In the genomic region with DNA sequence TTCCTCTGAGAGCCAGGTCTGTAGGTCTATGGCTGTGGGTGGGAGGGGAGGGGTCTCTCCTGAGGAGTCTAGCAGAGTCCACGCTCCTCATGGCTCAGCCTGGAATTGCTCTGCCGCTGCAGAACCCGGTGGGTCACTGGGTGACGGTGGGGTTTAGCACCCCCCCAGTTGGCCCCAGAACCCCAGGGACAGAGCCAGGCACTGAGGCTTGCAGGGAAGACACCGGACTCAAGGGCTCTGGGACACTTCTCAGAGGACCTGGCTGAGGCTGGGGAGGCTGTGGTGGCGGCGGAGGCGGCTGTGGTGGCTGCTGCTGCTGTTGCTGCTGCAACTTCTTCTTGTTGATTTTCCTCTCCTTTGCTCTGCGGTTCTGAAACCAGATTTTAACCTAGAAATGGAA, we compare ENCODE assay signal across 25 cellular contexts. TPM values are rescaled to one million over a fixed set of nuclear protein-coding genes. Genes with fewer than 3 reads are reported as not detected.
DNase-seq lines count a peak whose midpoint lies in the region; ATAC-seq and TF ChIP-seq lines count a peak whose summit lies in the region.
"Had no signal": no experiment of that assay in that cellular context is flagged by ENCODE, and none has a peak within 500 bp of the region (broad histone marks: within the 10 kb centered on the region; RNA-seq: fewer than 3 reads in every experiment).

No MANE protein-coding gene starts in this region.

- no peak overlapping the region for H2BK15ac ChIP-seq in neuronal stem cell (ENCODE audit: low read length)

- H2BK120ac ChIP-seq in neuronal stem cell (ENCODE audit: low read depth, low read length) = no peak overlapping the region

- H3K4me3 ChIP-seq in right atrium auricular region (no peak overlapping the region), iPS-15b (ENCODE audit: low read depth, low read length) (peak overlapping the region; percentile 18), neuronal stem cell (ENCODE audit: low read length in 2 of 2) (no peak overlapping the region)
- H3K4me3 ChIP-seq: BLaER1, SK-N-MC had no signal

- no peak overlapping the region for H4K91ac ChIP-seq in neuronal stem cell (ENCODE audit: low read depth, low read length, poor library complexity)

- no peak overlapping the region for H2AFZ ChIP-seq in neuronal stem cell (ENCODE audit: low read length)

- H3K4me1 ChIP-seq in right atrium auricular region (peaks cover 0 to 34% of the 10 kb centered on the region in 2 donors), iPS-15b (ENCODE audit: control insufficient read depth, insufficient read depth, low read length) (peaks cover 14% of the 10 kb centered on the region), neuronal stem cell (ENCODE audit: control insufficient read depth in 2 of 2, insufficient read depth in 1 of 2, low read depth in 1 of 2, low read length in 2 of 2) (peaks cover 0 to 4% of the 10 kb centered on the region in 2 donors)
- H3K4me1 ChIP-seq: BLaER1 had no signal

- H3K4me3 Mint-ChIP-seq in activated CD4-positive, alpha-beta T cell treated with anti-CD3 and anti-CD28 coated beads for 36 hours = no peak overlapping the region
- no peak overlapping the region for H3K4me3 Mint-ChIP-seq in activated T-cell treated with anti-CD3 and anti-CD28 coated beads, Interleukin-2, amount 50 U/mL, for 72 hours
- H3K4me3 Mint-ChIP-seq: CD4-positive, alpha-beta T cell had no signal

- H3K27ac ChIP-seq in right atrium auricular region (no peak overlapping the region), neuronal stem cell (replicated peaks; ENCODE audit: low read length) (no peak overlapping the region)
- H3K27ac ChIP-seq: 22Rv1, BLaER1, SK-N-MC had no signal

- H3K14ac ChIP-seq in neuronal stem cell (ENCODE audit: low read length) = no peak overlapping the region

- WGBS in neuronal stem cell (ENCODE audit: extremely low coverage in 2 of 2, insufficient read length in 2 of 2, insufficient replicate concordance in 1 of 2), 2 donors = no CpG with 5 or more reads among the region's 9 CpGs

- H3K4me1 Mint-ChIP-seq in activated CD4-positive, alpha-beta T cell treated with anti-CD3 and anti-CD28 coated beads for 36 hours = peaks cover 24% of the 10 kb centered on the region
- H3K4me1 Mint-ChIP-seq in activated T-cell treated with anti-CD3 and anti-CD28 coated beads, Interleukin-2, amount 50 U/mL, for 72 hours (ENCODE audit: low read depth) = peaks cover 21% of the 10 kb centered on the region

- no peak for ATAC-seq in activated CD4-positive, alpha-beta T cell treated with anti-CD3 and anti-CD28 coated beads for 36 hours
- ATAC-seq in activated T-cell treated with anti-CD3 and anti-CD28 coated beads, Interleukin-2, amount 50 U/mL, for 72 hours (replicated peaks in 1 of 2) = no peak

- H3K4ac ChIP-seq in neuronal stem cell (ENCODE audit: low read length) = no peak overlapping the region

- peak; percentile 38 for DNase-seq in cardiac septum (ENCODE audit: low spot score)
- DNase-seq in right atrium auricular region (ENCODE audit: low spot score) = no peak
- DNase-seq in neuronal stem cell (ENCODE audit: low spot score) = no peak
- DNase-seq in NCI-H1092 (lab: John Stamatoyannopoulos, UW) = no peak
- DNase-seq in activated CD4-positive, alpha-beta T cell treated with anti-CD3 and anti-CD28 coated beads for 36 hours = no peak
- DNase-seq in COR-L47 (lab: John Stamatoyannopoulos, UW) = no peak
- no peak for DNase-seq in activated T-cell treated with anti-CD3 and anti-CD28 coated beads, Interleukin-2, amount 50 U/mL, for 72 hours
- DNase-seq: ACHN; CD4-positive, alpha-beta T cell; DMS153; Kasumi-1; NCI-H1417; NCI-H1694 treated with DMSO at 0.1 percent for 48 hours; NCI-H2081 treated with DMSO at 0.1 percent for 48 hours; NCI-H446 treated with DMSO at 0.1 percent for 48 hours; NCI-H526 treated with DMSO at 0.1 percent for 48 hours; Right ventricle myocardium superior had no signal

- peak overlapping the region; percentile 47 for H3K23ac ChIP-seq in neuronal stem cell (ENCODE audit: low read depth, low read length, poor library complexity)

- H2BK12ac ChIP-seq in neuronal stem cell (ENCODE audit: low read length) = no peak overlapping the region

- H3K18ac ChIP-seq in neuronal stem cell (ENCODE audit: low read length) = no peak overlapping the region

- no peak overlapping the region for H2BK5ac ChIP-seq in neuronal stem cell (ENCODE audit: low read length)

- H3K27me3 ChIP-seq in right atrium auricular region = peaks cover 13 to 55% of the 10 kb centered on the region in 2 donors
- H3K27me3 ChIP-seq in iPS-15b (ENCODE audit: control insufficient read depth, insufficient read depth, low read length) = peaks cover 98% of the 10 kb centered on the region
- peaks cover 60 to 100% (median 97%) of the 10 kb centered on the region in 3 experiments for H3K27me3 ChIP-seq in neuronal stem cell (ENCODE audit: control insufficient read depth in 3 of 3, insufficient read depth in 3 of 3, low read depth in 1 of 3, low read length in 3 of 3)

- no peaks in the 10 kb centered on the region for H3K79me1 ChIP-seq in neuronal stem cell (ENCODE audit: low read depth, low read length)

- intact Hi-C loops in cardiac septum (cut with DNase I) = no loop called here
- intact Hi-C loops in activated CD4-positive, alpha-beta T cell treated with anti-CD3 and anti-CD28 coated beads for 36 hours (cut with DNase I, micrococcal nuclease) = no loop called here

- H3K9me3 Mint-ChIP-seq in activated CD4-positive, alpha-beta T cell treated with anti-CD3 and anti-CD28 coated beads for 36 hours (ENCODE audit: low read depth) = no peaks in the 10 kb centered on the region
- no peaks in the 10 kb centered on the region for H3K9me3 Mint-ChIP-seq in activated T-cell treated with anti-CD3 and anti-CD28 coated beads, Interleukin-2, amount 50 U/mL, for 72 hours
- H3K9me3 Mint-ChIP-seq: CD4-positive, alpha-beta T cell had no signal

- no peak overlapping the region for H2AK5ac ChIP-seq in neuronal stem cell (ENCODE audit: low read depth, low read length)

- no peak overlapping the region for H3K9ac ChIP-seq in iPS-15b (ENCODE audit: low read depth, low read length)
- no peak overlapping the region for H3K9ac ChIP-seq in neuronal stem cell (ENCODE audit: low read depth, low read length, poor library complexity)
- H3K9ac ChIP-seq: BLaER1 had no signal

- peaks cover 68% of the 10 kb centered on the region for H3K27me3 Mint-ChIP-seq in activated CD4-positive, alpha-beta T cell treated with anti-CD3 and anti-CD28 coated beads for 36 hours
- H3K27me3 Mint-ChIP-seq in activated T-cell treated with anti-CD3 and anti-CD28 coated beads, Interleukin-2, amount 50 U/mL, for 72 hours (ENCODE audit: low read depth) = peaks cover 87% of the 10 kb centered on the region

- POLR2A ChIA-PET in activated CD4-positive, alpha-beta T cell treated with anti-CD3 and anti-CD28 coated beads for 36 hours (lab: Charles Lee) = no interaction called here

- no peak overlapping the region for H3K4me2 ChIP-seq in neuronal stem cell (ENCODE audit: insufficient read depth, low read length, poor library complexity, severe bottlenecking)
- H3K4me2 ChIP-seq: BLaER1 had no signal

- H3K27ac Mint-ChIP-seq in activated CD4-positive, alpha-beta T cell treated with anti-CD3 and anti-CD28 coated beads for 36 hours = no peak overlapping the region
- H3K27ac Mint-ChIP-seq in activated T-cell treated with anti-CD3 and anti-CD28 coated beads, Interleukin-2, amount 50 U/mL, for 72 hours = no peak overlapping the region
- H3K27ac Mint-ChIP-seq: CD4-positive, alpha-beta T cell; H9 had no signal

- H3K9me3 ChIP-seq in right atrium auricular region (no peaks in the 10 kb centered on the region), iPS-15b (ENCODE audit: control insufficient read depth, insufficient read depth, low read length) (no peaks in the 10 kb centered on the region), neuronal stem cell (replicated peaks in 1 of 2; ENCODE audit: control insufficient read depth in 2 of 2, insufficient read depth in 1 of 2, low read depth in 1 of 2, low read length in 2 of 2) (peaks cover 0 to 2% of the 10 kb centered on the region in 2 donors)
- H3K9me3 ChIP-seq: BLaER1 had no signal

- H3K36me3 Mint-ChIP-seq in activated CD4-positive, alpha-beta T cell treated with anti-CD3 and anti-CD28 coated beads for 36 hours (ENCODE audit: low read depth) = no peaks in the 10 kb centered on the region
- peaks cover 0 to 3% of the 10 kb centered on the region in 2 donors for H3K36me3 Mint-ChIP-seq in activated T-cell treated with anti-CD3 and anti-CD28 coated beads, Interleukin-2, amount 50 U/mL, for 72 hours (ENCODE audit: insufficient read depth in 2 of 2)

- no peak overlapping the region for H4K8ac ChIP-seq in neuronal stem cell (ENCODE audit: low read depth, low read length)

- TF ChIP-seq CTCF in right atrium auricular region (IDR thresholded peaks at IDR 0.05) = no peak

- H3K36me3 ChIP-seq in right atrium auricular region (no peaks in the 10 kb centered on the region), iPS-15b (ENCODE audit: control insufficient read depth, insufficient read depth, low read length) (no peaks in the 10 kb centered on the region), neuronal stem cell (replicated peaks in 1 of 2; ENCODE audit: control insufficient read depth in 2 of 2, insufficient read depth in 2 of 2, low read length in 2 of 2) (no peaks in the 10 kb centered on the region)
- H3K36me3 ChIP-seq: BLaER1 had no signal

- CTCF ChIA-PET in activated CD4-positive, alpha-beta T cell treated with anti-CD3 and anti-CD28 coated beads for 36 hours (lab: Charles Lee) = interaction anchor here (1.0 to 3.1 kb wide), 3 partner anchors 10 to 136 kb away, joined by 3 to 10 read pairs (median 4); no protein-coding TSS in a partner anchor

RNA-seq across cellular contexts. Expression of gene CDX2, which starts 6.1 kb away (rescaled TPM):
- total RNA-seq in cardiac septum (not detected), right atrium auricular region (not detected)
- 0.03 TPM for polyA plus RNA-seq in neuronal stem cell (2013, experiment 1 of 2)
- polyA plus RNA-seq in neuronal stem cell (2013, experiment 2 of 2) = 0.03 TPM
- not detected for total RNA-seq in activated CD4-positive, alpha-beta T cell treated with anti-CD3 and anti-CD28 coated beads for 36 hours
- not detected for total RNA-seq in activated T-cell treated with anti-CD3 and anti-CD28 coated beads, Interleukin-2, amount 50 U/mL, for 72 hours
- total RNA-seq: CD4-positive, alpha-beta T cell; H9; MCF 10A; Right ventricle myocardium superior; RPMI7951 had no signal

RNA-seq across cellular contexts. Expression of gene URAD, which starts 25.5 kb away (rescaled TPM):
- total RNA-seq in cardiac septum (not detected), right atrium auricular region (not detected)
- not detected for polyA plus RNA-seq in neuronal stem cell (2013, experiment 1 of 2)
- polyA plus RNA-seq in neuronal stem cell (2013, experiment 2 of 2) = not detected
- total RNA-seq in activated CD4-positive, alpha-beta T cell treated with anti-CD3 and anti-CD28 coated beads for 36 hours = not detected
- not detected for total RNA-seq in activated T-cell treated with anti-CD3 and anti-CD28 coated beads, Interleukin-2, amount 50 U/mL, for 72 hours
- total RNA-seq: CD4-positive, alpha-beta T cell; G401; H9; MCF 10A; Right ventricle myocardium superior; RPMI7951 had no signal

RNA-seq across cellular contexts. Expression of gene PDX1, which starts 43.2 kb away (rescaled TPM):
- total RNA-seq in cardiac septum (not detected), right atrium auricular region (not detected)
- polyA plus RNA-seq in neuronal stem cell (2013, experiment 1 of 2) = not detected
- not detected for polyA plus RNA-seq in neuronal stem cell (2013, experiment 2 of 2)
- total RNA-seq in activated CD4-positive, alpha-beta T cell treated with anti-CD3 and anti-CD28 coated beads for 36 hours = not detected
- total RNA-seq in activated T-cell treated with anti-CD3 and anti-CD28 coated beads, Interleukin-2, amount 50 U/mL, for 72 hours = not detected
- total RNA-seq: CD4-positive, alpha-beta T cell; G401; H9; Right ventricle myocardium superior; RPMI7951 had no signal
